In the genomic region with DNA sequence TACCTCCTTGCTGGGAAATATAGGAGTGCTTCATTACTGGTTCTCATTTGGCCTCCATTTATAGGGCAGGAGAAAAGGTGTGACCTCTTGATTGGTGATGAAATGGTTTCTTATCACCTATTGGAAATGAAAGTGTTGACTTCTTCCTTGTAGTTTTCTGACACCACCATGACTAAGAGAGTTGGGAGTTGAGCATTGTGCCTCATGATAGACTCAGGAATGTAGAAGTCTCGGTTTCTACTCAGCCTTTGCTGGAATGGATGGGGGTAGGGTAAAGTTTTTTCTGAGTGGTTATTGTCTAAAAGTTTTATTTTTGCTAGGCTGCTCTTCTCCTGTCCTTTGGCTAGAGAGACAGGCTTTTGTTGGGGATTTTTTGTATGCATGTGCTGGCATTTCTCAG, we compare ENCODE assay signal across 18 cellular contexts.
A peak's percentile ranks its signal among the peaks of the same experiment; 100 is the strongest.
DNase-seq lines count a peak whose midpoint lies in the region; ATAC-seq and TF ChIP-seq lines count a peak whose summit lies in the region.
"Had no signal": no experiment of that assay in that cellular context is flagged by ENCODE, and none has a peak within 500 bp of the region (broad histone marks: within the 10 kb centered on the region; RNA-seq: fewer than 3 reads in every experiment).

No MANE protein-coding gene starts in this region.

- TF ChIP-seq CTCF in AG10803 (conservative IDR thresholded peaks at IDR 0.05; ENCODE audit: low read length): no peak
- no peak for TF ChIP-seq CTCF in HFFc6 (IDR thresholded peaks at IDR 0.05)
- TF ChIP-seq CTCF in foreskin keratinocyte (conservative IDR thresholded peaks at IDR 0.05): no peak
- TF ChIP-seq CTCF in prostate gland (IDR thresholded peaks at IDR 0.05): no peak

- peaks cover 26% of the 10 kb centered on the region for H3K4me1 ChIP-seq in foreskin keratinocyte
- H3K4me1 ChIP-seq in prostate gland (replicated peaks): no peaks in the 10 kb centered on the region
- H3K4me1 ChIP-seq: gastrocnemius medialis, tibial artery had no signal

- H3K9me3 Mint-ChIP-seq in HFFc6: no peaks in the 10 kb centered on the region

- no peaks in the 10 kb centered on the region for H3K9me3 ChIP-seq in prostate gland
- H3K9me3 ChIP-seq: gastrocnemius medialis, tibial artery had no signal

- H3K36me3 ChIP-seq in prostate gland: no peaks in the 10 kb centered on the region
- H3K36me3 ChIP-seq: gastrocnemius medialis had no signal

- 100% methylated on average over 1 of the region's 1 CpG for WGBS in prostate gland

- peak overlapping the region; percentile 36; the same call in 1 of the 2 replicates for H3K4me3 Mint-ChIP-seq in HFFc6
- H3K4me3 Mint-ChIP-seq: activated B cell treated with CpG ODN at 0.5 μM for 24 hours had no signal

- intact Hi-C loops in prostate gland (cut with DNase I): no loop called here

- H3K36me3 Mint-ChIP-seq in HFFc6 (ENCODE audit: low read depth): peaks cover 16% of the 10 kb centered on the region

- peak overlapping the region; percentile 46 for H3K27ac ChIP-seq in foreskin keratinocyte
- H3K27ac ChIP-seq in prostate gland: no peak overlapping the region
- H3K27ac ChIP-seq: gastrocnemius medialis, tibial artery had no signal

- peak; percentile 71 for ATAC-seq in foreskin keratinocyte
- no peak for ATAC-seq in HG03354 (IDR thresholded peaks at IDR 0.05; ENCODE audit: poor library complexity, severe bottlenecking, unreplicated experiment)
- ATAC-seq in HG02973 (IDR thresholded peaks at IDR 0.05; ENCODE audit: unreplicated experiment): no peak
- no peak for ATAC-seq in HG03520 (IDR thresholded peaks at IDR 0.05; ENCODE audit: unreplicated experiment)
- ATAC-seq: gastrocnemius medialis, left lobe of liver had no signal

- H3K27me3 Mint-ChIP-seq in HFFc6 (ENCODE audit: insufficient read depth): no peaks in the 10 kb centered on the region; the same call in 1 of the 2 replicates
- H3K27me3 Mint-ChIP-seq: activated B cell treated with CpG ODN at 0.5 μM for 24 hours; CD4-positive, CD25-positive, alpha-beta regulatory T cell had no signal

- DNase-seq in AG10803 (ENCODE audit: low read depth) (peak; percentile 7), HFFc6 (peak; percentile 28), amniotic epithelial cell (ENCODE audit: low read depth) (peak; percentile 10), foreskin keratinocyte (peak; percentile 62 to 82), prostate gland (ENCODE audit: low spot score) (no peak)
- DNase-seq: activated B cell treated with CpG ODN at 0.5 μM for 24 hours; CD4-positive, CD25-positive, alpha-beta regulatory T cell; DMS79; gastrocnemius medialis; H7; Karpas-422; NCI-H2171; retina; tibial artery had no signal

- no peak overlapping the region for H3K4me3 ChIP-seq in AG10803 (ENCODE audit: low read length)
- H3K4me3 ChIP-seq in prostate gland: no peak overlapping the region
- H3K4me3 ChIP-seq: gastrocnemius medialis, tibial artery had no signal

- peak overlapping the region; percentile 24 for H3K27ac Mint-ChIP-seq in HFFc6
- H3K27ac Mint-ChIP-seq: activated B cell treated with CpG ODN at 0.5 μM for 24 hours had no signal

- TF ChIP-seq POLR2A in prostate gland (IDR thresholded peaks at IDR 0.05): no peak

- H3K27me3 ChIP-seq in foreskin keratinocyte (no peaks in the 10 kb centered on the region), prostate gland (replicated peaks; ENCODE audit: insufficient read depth) (no peaks in the 10 kb centered on the region)
- H3K27me3 ChIP-seq: gastrocnemius medialis, tibial artery had no signal

- H3K4me1 Mint-ChIP-seq in HFFc6 (ENCODE audit: low read depth): peaks cover 24% of the 10 kb centered on the region
